Comparison of ENCODE assay signal across 8 cellular contexts in genomic region chrX:31213941-31214340, GRCh38.
DNase-seq lines count a peak whose midpoint lies in the region; ATAC-seq and TF ChIP-seq lines count a peak whose summit lies in the region.

No MANE protein-coding gene starts in this region.

- TF ChIP-seq CTCF in C4-2B (conservative IDR thresholded peaks at IDR 0.05), result peak; percentile 57
- peak; percentile 64 for TF ChIP-seq CTCF in RWPE2 (IDR thresholded peaks at IDR 0.05; ENCODE audit: poor library complexity, severe bottlenecking)
- TF ChIP-seq CTCF in CD4-positive, alpha-beta T cell (IDR thresholded peaks at IDR 0.05), result no peak

- ATAC-seq in GM19463 (IDR thresholded peaks at IDR 0.05; ENCODE audit: unreplicated experiment), result peak; percentile 37
- no peak for ATAC-seq in RWPE2 (ENCODE audit: low read depth)
- no peak for ATAC-seq in CD4-positive, alpha-beta T cell (ENCODE audit: poor library complexity)
- no peak for ATAC-seq in naive thymus-derived CD4-positive, alpha-beta T cell
- no peak for ATAC-seq in HG03442 (IDR thresholded peaks at IDR 0.05; ENCODE audit: unreplicated experiment)

- no peak overlapping the region for H3K27ac ChIP-seq in C4-2B
- H3K27ac ChIP-seq in RWPE2 (ENCODE audit: poor library complexity, severe bottlenecking), result no peak overlapping the region
- no peak overlapping the region for H3K27ac ChIP-seq in CD4-positive, alpha-beta T cell (ENCODE audit: low read depth, low read length)
- no peak overlapping the region for H3K27ac ChIP-seq in naive thymus-derived CD4-positive, alpha-beta T cell (ENCODE audit: low read depth, low read length)

- H3K36me3 Mint-ChIP-seq in CD4-positive, alpha-beta T cell (ENCODE audit: low read depth), result no peaks in the 10 kb centered on the region
- H3K36me3 Mint-ChIP-seq in naive thymus-derived CD4-positive, alpha-beta T cell, result no peaks in the 10 kb centered on the region

- no peak overlapping the region for H3K4me3 ChIP-seq in RWPE2 (ENCODE audit: severe bottlenecking)
- H3K4me3 ChIP-seq in naive thymus-derived CD4-positive, alpha-beta T cell (ENCODE audit: low read length), result no peak overlapping the region

- H3K4me1 Mint-ChIP-seq in CD4-positive, alpha-beta T cell (ENCODE audit: low read depth), result no peaks in the 10 kb centered on the region
- H3K4me1 Mint-ChIP-seq in naive thymus-derived CD4-positive, alpha-beta T cell, result peaks cover 0 to 8% (median 0%) of the 10 kb centered on the region in 7 donors

- no peaks in the 10 kb centered on the region for H3K9me3 ChIP-seq in RWPE2 (ENCODE audit: severe bottlenecking)
- H3K9me3 ChIP-seq in CD4-positive, alpha-beta T cell (ENCODE audit: control insufficient read depth, low read length), result no peaks in the 10 kb centered on the region
- H3K9me3 ChIP-seq in naive thymus-derived CD4-positive, alpha-beta T cell (ENCODE audit: control insufficient read depth in 2 of 3, low read length in 3 of 3), result no peaks in the 10 kb centered on the region

- H3K27me3 Mint-ChIP-seq in CD4-positive, alpha-beta T cell, result no peaks in the 10 kb centered on the region
- no peaks in the 10 kb centered on the region for H3K27me3 Mint-ChIP-seq in naive thymus-derived CD4-positive, alpha-beta T cell

- POLR2A ChIA-PET in CD4-positive, alpha-beta T cell (lab: Charles Lee), result no interaction called here
- POLR2A ChIA-PET in naive thymus-derived CD4-positive, alpha-beta T cell (lab: Charles Lee), result no interaction called here

- H3K4me1 ChIP-seq in RWPE2 (ENCODE audit: insufficient read depth, poor library complexity, severe bottlenecking), result peaks cover 25% of the 10 kb centered on the region
- no peaks in the 10 kb centered on the region for H3K4me1 ChIP-seq in naive thymus-derived CD4-positive, alpha-beta T cell (ENCODE audit: control insufficient read depth in 2 of 2, insufficient read depth in 2 of 2, low read length in 2 of 2)

- H3K36me3 ChIP-seq in RWPE2 (ENCODE audit: low read depth), result no peaks in the 10 kb centered on the region
- H3K36me3 ChIP-seq in naive thymus-derived CD4-positive, alpha-beta T cell (ENCODE audit: control insufficient read depth in 2 of 3, insufficient read depth in 3 of 3, low read length in 3 of 3), result no peaks in the 10 kb centered on the region

- CTCF ChIA-PET in CD4-positive, alpha-beta T cell (lab: Charles Lee), result interaction anchor here (1.3 kb wide), 1 partner anchor 10 kb away, joined by 3 read pairs; no protein-coding TSS in a partner anchor
- CTCF ChIA-PET in naive thymus-derived CD4-positive, alpha-beta T cell (lab: Charles Lee), result no interaction called here

- DNase-seq in RWPE2 (ENCODE audit: low spot score) (no peak), iPS-NIHi11 (ENCODE audit: low spot score) (peak; percentile 23)
- DNase-seq in stimulated activated naive CD4-positive, alpha-beta T cell (lab: John Stamatoyannopoulos, UW), result no peak
- DNase-seq in CD4-positive, alpha-beta T cell, result no peak
- no peak for DNase-seq in naive thymus-derived CD4-positive, alpha-beta T cell

- intact Hi-C loops in CD4-positive, alpha-beta T cell (cut with DNase I, micrococcal nuclease), result no loop called here
- intact Hi-C loops in naive thymus-derived CD4-positive, alpha-beta T cell (cut with micrococcal nuclease), result loop anchor here in 1 of 2 donors (10.0 kb wide), 2 partner anchors 211 to 441 kb away; no protein-coding TSS in a partner anchor

- H3K4me3 Mint-ChIP-seq in CD4-positive, alpha-beta T cell, result no peak overlapping the region
- no peak overlapping the region for H3K4me3 Mint-ChIP-seq in naive thymus-derived CD4-positive, alpha-beta T cell

- no peaks in the 10 kb centered on the region for H3K27me3 ChIP-seq in RWPE2 (ENCODE audit: insufficient read depth, poor library complexity, severe bottlenecking)
- H3K27me3 ChIP-seq in CD4-positive, alpha-beta T cell (ENCODE audit: control insufficient read depth, insufficient read depth, low read length), result no peaks in the 10 kb centered on the region
- no peaks in the 10 kb centered on the region for H3K27me3 ChIP-seq in naive thymus-derived CD4-positive, alpha-beta T cell (ENCODE audit: control insufficient read depth in 2 of 2, insufficient read depth in 2 of 2, low read length in 2 of 2)

- no peaks in the 10 kb centered on the region for H3K9me3 Mint-ChIP-seq in CD4-positive, alpha-beta T cell
- H3K9me3 Mint-ChIP-seq in naive thymus-derived CD4-positive, alpha-beta T cell, result peaks cover 0 to 2% (median 0%) of the 10 kb centered on the region in 11 donors

- H3K27ac Mint-ChIP-seq in CD4-positive, alpha-beta T cell, result no peak overlapping the region
- H3K27ac Mint-ChIP-seq in naive thymus-derived CD4-positive, alpha-beta T cell, result no peak overlapping the region
